In the genomic region with DNA sequence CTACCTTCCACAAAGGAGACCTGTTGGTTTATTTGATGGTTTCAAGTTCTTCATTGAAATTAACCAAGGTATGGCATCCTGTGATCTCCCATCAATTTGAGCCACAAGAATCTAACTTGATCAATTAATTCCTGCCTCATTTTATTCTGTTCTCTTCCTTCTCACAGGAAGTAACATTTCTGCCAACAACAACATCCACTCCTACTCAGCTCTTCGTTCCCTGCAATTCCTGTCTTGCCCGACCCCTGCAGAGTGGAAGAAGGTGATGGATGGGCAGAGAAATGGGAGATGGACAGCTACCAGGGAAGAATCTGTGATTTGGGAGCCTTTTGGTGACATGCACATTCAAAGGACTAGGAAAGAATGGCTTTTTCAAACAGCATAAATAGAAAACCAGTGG, we compare ENCODE assay signal across 21 cellular contexts.
DNase-seq lines count a peak whose midpoint lies in the region; ATAC-seq and TF ChIP-seq lines count a peak whose summit lies in the region.
"Had no signal": no experiment of that assay in that cellular context is flagged by ENCODE, and none has a peak within 500 bp of the region (broad histone marks: within the 10 kb centered on the region; RNA-seq: fewer than 3 reads in every experiment).

No MANE protein-coding gene starts in this region.

- H3K4me3 Mint-ChIP-seq in activated T-cell treated with anti-CD3 and anti-CD28 coated beads, Interleukin-2, amount 50 U/mL, for 4 hours, result no peak overlapping the region
- H3K4me3 Mint-ChIP-seq: CD4-positive, CD25-positive, alpha-beta regulatory T cell; CD8-positive, alpha-beta T cell; GM23338 had no signal

- H3K4ac ChIP-seq in mesendoderm (ENCODE audit: low read depth, low read length), result no peak overlapping the region

- no peaks in the 10 kb centered on the region for H4K20me1 ChIP-seq in BLaER1 treated with 17β-estradiol and CSF1 and Interleukin-3, amounts not matched to agents 10 nM and 100 nM
- H4K20me1 ChIP-seq in Karpas-422 (ENCODE audit: insufficient read depth, low read depth, low read length) (no peaks in the 10 kb centered on the region), PC-9 (ENCODE audit: insufficient read depth) (no peaks in the 10 kb centered on the region)

- H2AFZ ChIP-seq in Karpas-422 (ENCODE audit: low read length), result no peak overlapping the region
- H2AFZ ChIP-seq in PC-9, result no peak overlapping the region

- intact Hi-C loops in thyroid gland (cut with DNase I), result no loop called here
- intact Hi-C loops in PC-9 (cut with micrococcal nuclease; ENCODE audit: unreplicated experiment), result no loop called here

- no peaks in the 10 kb centered on the region for H3K9me3 ChIP-seq in BLaER1 treated with 17β-estradiol and CSF1 and Interleukin-3, amounts not matched to agents 10 nM and 100 nM (replicated peaks in 1 of 11)
- H3K9me3 ChIP-seq in Karpas-422 (ENCODE audit: low read length) (no peaks in the 10 kb centered on the region), thyroid gland (no peaks in the 10 kb centered on the region), PC-9 (ENCODE audit: insufficient read depth, low read depth) (no peaks in the 10 kb centered on the region)
- H3K9me3 ChIP-seq: A549, BE2C, Caco-2, HAP-1 had no signal

- H3K9ac ChIP-seq in BLaER1 treated with 17β-estradiol and CSF1 and Interleukin-3, amounts not matched to agents 10 nM and 100 nM, result no peak overlapping the region
- no peak overlapping the region for H3K9ac ChIP-seq in Karpas-422 (ENCODE audit: low read length)
- no peak overlapping the region for H3K9ac ChIP-seq in mesendoderm (ENCODE audit: low read length)

- no peaks in the 10 kb centered on the region for H3K79me2 ChIP-seq in Karpas-422 (ENCODE audit: low read length)
- no peaks in the 10 kb centered on the region for H3K79me2 ChIP-seq in mesendoderm (ENCODE audit: control insufficient read depth, insufficient read depth, low read length)
- no peaks in the 10 kb centered on the region for H3K79me2 ChIP-seq in PC-9 (ENCODE audit: low read depth)

- H2BK120ac ChIP-seq in mesendoderm (ENCODE audit: low read depth, low read length), result no peak overlapping the region

- no peaks in the 10 kb centered on the region for H3K36me3 ChIP-seq in BLaER1 treated with 17β-estradiol and CSF1 and Interleukin-3, amounts not matched to agents 10 nM and 100 nM
- H3K36me3 ChIP-seq in Karpas-422 (ENCODE audit: insufficient read depth, low read length), result no peaks in the 10 kb centered on the region
- no peaks in the 10 kb centered on the region for H3K36me3 ChIP-seq in mesendoderm (ENCODE audit: control insufficient read depth, insufficient read depth, low read length)
- H3K36me3 ChIP-seq in thyroid gland, result no peaks in the 10 kb centered on the region
- no peaks in the 10 kb centered on the region for H3K36me3 ChIP-seq in PC-9 (ENCODE audit: low read depth)
- H3K36me3 ChIP-seq: BE2C, HAP-1 had no signal

- no peak overlapping the region for H4K5ac ChIP-seq in mesendoderm (ENCODE audit: low read length)

- peak overlapping the region in 9 of 11 experiments; percentile 11 to 85 (median 70); a peak in 18 of 22 replicates for H3K4me2 ChIP-seq in BLaER1 treated with 17β-estradiol and CSF1 and Interleukin-3, amounts not matched to agents 10 nM and 100 nM
- peak overlapping the region; percentile 38 for H3K4me2 ChIP-seq in Karpas-422 (ENCODE audit: low read depth, low read length, poor library complexity, severe bottlenecking)
- no peak overlapping the region for H3K4me2 ChIP-seq in mesendoderm (ENCODE audit: low read length)
- H3K4me2 ChIP-seq in PC-9, result no peak overlapping the region
- H3K4me2 ChIP-seq: A549, GM23338 had no signal

- H2AK5ac ChIP-seq in mesendoderm (ENCODE audit: low read length), result no peak overlapping the region

- peaks cover 23% of the 10 kb centered on the region for H3K27me3 Mint-ChIP-seq in activated T-cell treated with anti-CD3 and anti-CD28 coated beads, Interleukin-2, amount 50 U/mL, for 4 hours (ENCODE audit: low read depth)

- CTCF ChIA-PET in PC-9 (lab: Charles Lee), result no interaction called here

- H3K4me1 ChIP-seq in BLaER1 treated with 17β-estradiol and CSF1 and Interleukin-3, amounts not matched to agents 10 nM and 100 nM, result peaks cover 7 to 58% (median 47%) of the 10 kb centered on the region in 10 experiments; a peak in 19 of 20 replicates
- peaks cover 32% of the 10 kb centered on the region for H3K4me1 ChIP-seq in Karpas-422 (ENCODE audit: low read length)
- H3K4me1 ChIP-seq in mesendoderm (ENCODE audit: control insufficient read depth, low read depth, low read length), result no peaks in the 10 kb centered on the region
- H3K4me1 ChIP-seq in thyroid gland, result no peaks in the 10 kb centered on the region
- no peaks in the 10 kb centered on the region for H3K4me1 ChIP-seq in PC-9 (replicated peaks; ENCODE audit: insufficient read depth)
- H3K4me1 ChIP-seq: A549, Caco-2, HAP-1 had no signal

- H3K23ac ChIP-seq in mesendoderm (ENCODE audit: low read length), result no peak overlapping the region

- TF ChIP-seq POLR2A in thyroid gland (IDR thresholded peaks at IDR 0.05), result no peak

- no peak overlapping the region for H3K4me3 ChIP-seq in BLaER1 treated with 17β-estradiol and CSF1 and Interleukin-3, amounts not matched to agents 10 nM and 100 nM
- H3K4me3 ChIP-seq in Karpas-422 (ENCODE audit: low read length) (no peak overlapping the region; the same call in 1 of the 2 replicates), mesendoderm (ENCODE audit: low read length) (no peak overlapping the region), thyroid gland (replicated peaks in 1 of 3) (no peak overlapping the region), PC-9 (no peak overlapping the region)
- H3K4me3 ChIP-seq: A549, GM23338, HAP-1 had no signal

- POLR2A ChIA-PET in PC-9 (lab: Charles Lee; ENCODE audit: unreplicated experiment), result no interaction called here

- H3K9me3 Mint-ChIP-seq in activated T-cell treated with anti-CD3 and anti-CD28 coated beads, Interleukin-2, amount 50 U/mL, for 4 hours, result no peaks in the 10 kb centered on the region
- H3K9me3 Mint-ChIP-seq: CD8-positive, alpha-beta T cell; GM23338 had no signal

- no CpG with 5 or more reads among the region's 2 CpGs for WGBS in mesendoderm (ENCODE audit: extremely low coverage, insufficient coverage, low lambda C conversion rate)
- WGBS in thyroid gland, 2 donors, result 30 to 46% methylated on average over 2 of the region's 2 CpGs

- H3K56ac ChIP-seq in mesendoderm (ENCODE audit: low read length), result no peak overlapping the region

- no peak overlapping the region for H3K27ac ChIP-seq in BLaER1 treated with 17β-estradiol and CSF1 and Interleukin-3, amounts not matched to agents 10 nM and 100 nM
- H3K27ac ChIP-seq in Karpas-422 (ENCODE audit: low read length), result no peak overlapping the region
- no peak overlapping the region for H3K27ac ChIP-seq in mesendoderm (ENCODE audit: low read depth, low read length)
- H3K27ac ChIP-seq in thyroid gland, result no peak overlapping the region
- no peak overlapping the region for H3K27ac ChIP-seq in PC-9
- H3K27ac ChIP-seq: A549, C4-2B had no signal

- peak overlapping the region; percentile 46 for H2BK15ac ChIP-seq in mesendoderm (replicated peaks; ENCODE audit: low read depth)

- no peak overlapping the region for H2BK5ac ChIP-seq in mesendoderm (ENCODE audit: low read length)

- H3K36me3 Mint-ChIP-seq in activated T-cell treated with anti-CD3 and anti-CD28 coated beads, Interleukin-2, amount 50 U/mL, for 4 hours (ENCODE audit: insufficient read depth), result no peaks in the 10 kb centered on the region
- H3K36me3 Mint-ChIP-seq: CD4-positive, CD25-positive, alpha-beta regulatory T cell; CD8-positive, alpha-beta T cell had no signal

- DNase-seq in Karpas-422 (no peak), mesendoderm (no peak), NCI-H1092 (lab: John Stamatoyannopoulos, UW) (no peak), thyroid gland (no peak), PC-9 (no peak)
- no peak for DNase-seq in activated T-cell treated with anti-CD3 and anti-CD28 coated beads, Interleukin-2, amount 50 U/mL, for 4 hours
- DNase-seq: 8988T; ACHN; AML-193; BE2C; Caco-2; CD4-positive, CD25-positive, alpha-beta regulatory T cell; CD8-positive, alpha-beta T cell; DMS153; DND-41; GDM1 had no signal

- H3K9me2 ChIP-seq in Karpas-422 (replicated peaks; ENCODE audit: insufficient read depth, low read length) (no peaks in the 10 kb centered on the region), PC-9 (ENCODE audit: insufficient read depth) (no peaks in the 10 kb centered on the region)

- no peak for TF ChIP-seq CTCF in thyroid gland (IDR thresholded peaks at IDR 0.05)
- TF ChIP-seq CTCF in PC-9 (conservative IDR thresholded peaks at IDR 0.05), result no peak

- no peaks in the 10 kb centered on the region for H3K4me1 Mint-ChIP-seq in activated T-cell treated with anti-CD3 and anti-CD28 coated beads, Interleukin-2, amount 50 U/mL, for 4 hours (ENCODE audit: low read depth)
- H3K4me1 Mint-ChIP-seq: CD4-positive, CD25-positive, alpha-beta regulatory T cell had no signal

- no peak for ATAC-seq in activated T-cell treated with anti-CD3 and anti-CD28 coated beads, Interleukin-2, amount 50 U/mL, for 4 hours
- ATAC-seq: A549; CD8-positive, alpha-beta T cell; GM23338 had no signal

- peaks cover 0 to 9% (median 0%) of the 10 kb centered on the region in 11 experiments; a peak in 1 of 22 replicates for H3K27me3 ChIP-seq in BLaER1 treated with 17β-estradiol and CSF1 and Interleukin-3, amounts not matched to agents 10 nM and 100 nM
- H3K27me3 ChIP-seq in Karpas-422 (ENCODE audit: low read length) (no peaks in the 10 kb centered on the region), mesendoderm (ENCODE audit: insufficient read depth, low read length, poor library complexity) (no peaks in the 10 kb centered on the region), thyroid gland (no peaks in the 10 kb centered on the region), PC-9 (ENCODE audit: insufficient read depth, low read depth) (peaks cover 52% of the 10 kb centered on the region)
- H3K27me3 ChIP-seq: BE2C had no signal

- no peak overlapping the region for H4K8ac ChIP-seq in mesendoderm (ENCODE audit: low read depth, low read length)

- no peak overlapping the region for H3K18ac ChIP-seq in mesendoderm (ENCODE audit: low read length)

- no TSS peak for BruUV-seq in PC-9 (replicated peaks; lab: Mats Ljungman, UMichigan)

- no peaks in the 10 kb centered on the region for H3F3A ChIP-seq in PC-9 (ENCODE audit: insufficient read depth, low read depth)

- no peaks in the 10 kb centered on the region for H3K79me1 ChIP-seq in mesendoderm (ENCODE audit: low read length)

Comparison
In these comparisons a context has a peak if more than half of its experiments do, and no peak if none do; other contexts are left out.
1. H3K4me2 ChIP-seq: peak in BLaER1 treated with 17β-estradiol and CSF1 and Interleukin-3, amounts not matched to agents 10 nM and 100 nM (9 of 11) and Karpas-422 (single experiment); none in mesendoderm (single experiment) and PC-9 (single experiment).